8 cellular contexts compared by ENCODE assay signal in genomic region chr17:61416540-61417363, GRCh38. TPM values are rescaled to one million over a fixed set of nuclear protein-coding genes. Genes with fewer than 3 reads are reported as not detected.
DNase-seq lines count a peak whose midpoint lies in the region; ATAC-seq lines count a peak whose summit lies in the region.

No MANE protein-coding gene starts in this region.

- peak overlapping the region; percentile 26; the same call in 1 of the 2 replicates for H3K9ac ChIP-seq in ES-I3 (ENCODE audit: low read depth, low read length)
- H3K9ac ChIP-seq in mucosa of rectum (ENCODE audit: low read depth in 1 of 2, low read length in 2 of 2) = no peak overlapping the region

- ATAC-seq in HG02840 (IDR thresholded peaks at IDR 0.05; ENCODE audit: low FRiP score, unreplicated experiment) = no peak

- peak overlapping the region; percentile 10 to 26 for H3K4me3 ChIP-seq in mucosa of rectum (ENCODE audit: low read length in 2 of 2)

- DNase-seq in HT-29 (ENCODE audit: low spot score) = peak; percentile 83
- peak; percentile 62 to 63 for DNase-seq in NOMO-1 (lab: John Stamatoyannopoulos, UW; ENCODE audit: unreplicated experiment in 2 of 2)
- DNase-seq in activated T-cell treated with anti-CD3 and anti-CD28 coated beads for 1 hour (ENCODE audit: low read depth) = peak; percentile 45
- DNase-seq in fibroblast of gingiva (ENCODE audit: low read depth) = peak; percentile 87
- peak in 41 of 49 donors; percentile 20 to 86 (median 62) for DNase-seq in substantia nigra (lab: John Stamatoyannopoulos, UW)

- H3K27ac ChIP-seq in mucosa of rectum (ENCODE audit: low read depth in 2 of 2, low read length in 2 of 2) = no peak overlapping the region
- no peak overlapping the region for H3K27ac ChIP-seq in substantia nigra (ENCODE audit: low read depth, low read length, poor library complexity, severe bottlenecking)

- H3K9me3 ChIP-seq in ES-I3 (ENCODE audit: control insufficient read depth, insufficient read depth, low read length) (no peaks in the 10 kb centered on the region), mucosa of rectum (ENCODE audit: control insufficient read depth in 2 of 2, low read length in 2 of 2) (no peaks in the 10 kb centered on the region)

- H3K36me3 ChIP-seq in ES-I3 (ENCODE audit: insufficient read depth, low read length) = no peaks in the 10 kb centered on the region
- H3K36me3 ChIP-seq in mucosa of rectum (ENCODE audit: control insufficient read depth in 2 of 2, insufficient read depth in 2 of 2, low read length in 2 of 2) = no peaks in the 10 kb centered on the region

- H3K27me3 ChIP-seq in mucosa of rectum (ENCODE audit: control insufficient read depth in 2 of 2, insufficient read depth in 2 of 2, low read length in 2 of 2) = peaks cover 0 to 12% of the 10 kb centered on the region in 2 donors

- H3K4me1 ChIP-seq in ES-I3 (ENCODE audit: insufficient read depth, low read length) (peaks cover 4% of the 10 kb centered on the region; the same call in 1 of the 2 replicates), mucosa of rectum (ENCODE audit: control insufficient read depth in 2 of 2, insufficient read depth in 2 of 2, low read length in 2 of 2) (peaks cover 13 to 14% of the 10 kb centered on the region in 2 donors)

RNA-seq across cellular contexts. Expression of gene TBX2, which starts 17.1 kb away (rescaled TPM):
- 0.08 TPM in 1 of 2 replicates, not detected in the other for total RNA-seq in HT-29 (2014; rRNA removed; shearing (Covaris generic))

RNA-seq across cellular contexts. Expression of gene TBX4, which starts 35.5 kb away (rescaled TPM):
- not detected in 2 replicates for total RNA-seq in HT-29 (2014; rRNA removed; shearing (Covaris generic))
